ENCODE assay signal across 25 cellular contexts in genomic region chr5:144478532-144478931, GRCh38.
"Had no signal": no experiment of that assay in that cellular context is flagged by ENCODE, and none has a peak within 500 bp of the region (broad histone marks: within the 10 kb centered on the region; RNA-seq: fewer than 3 reads in every experiment).

No MANE protein-coding gene starts in this region.

- H3K9me3 ChIP-seq: stomach, suprapubic skin, testis, thoracic aorta, thyroid gland, tibial artery, tibial nerve, transverse colon, upper lobe of left lung, upper lobe of right lung, uterus, vagina had no signal

- H3K27me3 ChIP-seq: stomach, suprapubic skin, testis, thyroid gland, tibial artery, tibial nerve, transverse colon, upper lobe of left lung, upper lobe of right lung, uterus, vagina had no signal

- H3K36me3 ChIP-seq: stomach, suprapubic skin, thoracic aorta, thyroid gland, tibial artery, tibial nerve, transverse colon, upper lobe of left lung, upper lobe of right lung, uterus, vagina had no signal

- FAIRE-seq: urothelium cell line had no signal

- DNase-seq: stimulated activated CD4-positive, alpha-beta T cell treated with anti-CD3 and anti-CD28 coated beads, Interleukin-2, amount 100 ng/mL, for 48 hours; stimulated activated CD4-positive, alpha-beta T cell treated with anti-CD3 and anti-CD28 coated beads, Interleukin-4, amount 100 ng/mL, for 1 hour; stimulated activated CD4-positive, alpha-beta T cell treated with anti-CD3 and anti-CD28 coated beads, Interleukin-4, amount 100 ng/mL, for 24 hours; stimulated activated CD4-positive, alpha-beta T cell treated with anti-CD3 and anti-CD28 coated beads, Interleukin-4, amount 100 ng/mL, for 4 hours; stimulated activated CD8-positive, alpha-beta memory T cell treated with anti-CD3 and anti-CD28 coated beads, Interleukin-4, amount 100 ng/mL, for 48 hours; stimulated activated naive B cell treated with anti-CD40 and anti-IgM and Interleukin-4, amounts not matched to agents 10 μg/mL and 1 μg/mL and 100 μg/mL, for 72 hours; stimulated activated naive CD4-positive, alpha-beta T cell; stimulated activated naive CD4-positive, alpha-beta T cell treated with Interleukin-2 at 50 U/mL for 16 hours; stimulated activated naive CD8-positive, alpha-beta T cell treated with anti-CD3 and anti-CD28 coated beads, Interleukin-15, amount 100 ng/mL, for 72 hours; stimulated activated naive CD8-positive, alpha-beta T cell treated with anti-CD3 and anti-CD28 coated beads, Interleukin-15, Interleukin-2, amounts not matched to agents 100 U/mL and 50 U/mL, for 24 hours; stomach; substantia nigra; testis; thyroid gland; tibial artery; transverse colon; trophoblast cell; upper lobe of left lung; upper lobe of right lung; uterus had no signal

- H3K4me3 ChIP-seq: stomach, suprapubic skin, testis, thoracic aorta, thyroid gland, tibial artery, tibial nerve, transverse colon, upper lobe of left lung, upper lobe of right lung, uterus, vagina had no signal

- H3K4me1 ChIP-seq: suprapubic skin, testis, tibial artery, tibial nerve, transverse colon, upper lobe of left lung, upper lobe of right lung, uterus, vagina had no signal

- H3K27ac ChIP-seq: stomach, suprapubic skin, testis, thoracic aorta, thyroid gland, tibial artery, tibial nerve, transverse colon, upper lobe of left lung, upper lobe of right lung, uterus, vagina had no signal
